8 cellular contexts compared by ENCODE assay signal in the genomic region with DNA sequence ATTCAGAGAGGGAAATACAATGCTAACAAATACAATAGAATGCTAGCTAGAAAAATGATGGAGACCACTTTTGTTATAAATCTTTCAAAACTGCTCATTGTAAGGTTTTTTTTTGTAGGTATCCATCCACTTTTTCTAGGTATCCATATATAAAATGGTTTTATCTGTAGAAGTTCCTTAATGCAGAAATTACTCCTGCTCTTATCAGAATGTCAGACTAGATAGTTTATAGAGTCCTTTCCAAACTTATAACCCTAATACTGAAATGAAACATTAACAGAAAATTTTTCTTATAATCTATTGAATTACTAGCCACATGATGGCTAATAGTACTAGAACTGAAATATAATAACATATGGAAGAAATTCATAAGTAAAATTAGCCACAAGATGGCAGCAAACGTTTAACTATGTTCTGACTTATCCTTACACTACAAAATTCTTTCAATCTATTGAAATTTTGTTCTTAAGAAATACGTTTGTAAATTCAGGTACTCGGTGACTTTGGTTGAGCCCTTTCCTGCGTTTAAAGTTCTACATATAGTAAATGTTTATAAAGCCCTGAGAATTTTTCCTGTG. TPM values are rescaled to one million over a fixed set of nuclear protein-coding genes. Genes with fewer than 3 reads are reported as not detected.
DNase-seq lines count a peak whose midpoint lies in the region; ATAC-seq and TF ChIP-seq lines count a peak whose summit lies in the region.

No MANE protein-coding gene starts in this region.

- no peaks in the 10 kb centered on the region for H3K36me3 Mint-ChIP-seq in natural killer cell
- H3K36me3 Mint-ChIP-seq in natural killer cell treated with Interleukin-12 subunit alpha and Interleukin-12 subunit beta and Interleukin-15 and Interleukin-18, amount 100 ng/mL, for 72 hours, result no peaks in the 10 kb centered on the region

- H3K27me3 ChIP-seq in adipocyte (replicated peaks; ENCODE audit: control insufficient read depth, insufficient read depth, low read length) (no peaks in the 10 kb centered on the region), liver (ENCODE audit: control insufficient read depth in 4 of 4, insufficient read depth in 4 of 4, low read length in 3 of 4) (no peaks in the 10 kb centered on the region)

- H3K36me3 ChIP-seq in adipocyte (ENCODE audit: control insufficient read depth, insufficient read depth, low read length, severe bottlenecking) (peaks cover 5% of the 10 kb centered on the region), liver (ENCODE audit: control insufficient read depth in 4 of 4, insufficient read depth in 3 of 4, low read depth in 1 of 4, low read length in 3 of 4) (no peaks in the 10 kb centered on the region)

- H3K4me1 Mint-ChIP-seq in natural killer cell, result no peaks in the 10 kb centered on the region
- H3K4me1 Mint-ChIP-seq in natural killer cell treated with Interleukin-12 subunit alpha and Interleukin-12 subunit beta and Interleukin-15 and Interleukin-18, amount 100 ng/mL, for 72 hours (ENCODE audit: low read depth in 2 of 2), result no peaks in the 10 kb centered on the region

- no peak overlapping the region for H3K9ac ChIP-seq in adipocyte (ENCODE audit: low read length)
- H3K9ac ChIP-seq in liver (ENCODE audit: low read depth in 1 of 2, low read length in 2 of 2), result no peak overlapping the region

- ATAC-seq in natural killer cell, result no peak
- ATAC-seq in natural killer cell treated with Interleukin-12 subunit alpha and Interleukin-12 subunit beta and Interleukin-15 and Interleukin-18, amount 100 ng/mL, for 72 hours, result no peak
- no peak for ATAC-seq in HG02623 (IDR thresholded peaks at IDR 0.05; ENCODE audit: unreplicated experiment)
- no peak for ATAC-seq in HG03095 (IDR thresholded peaks at IDR 0.05; ENCODE audit: unreplicated experiment)

- H3K4me3 Mint-ChIP-seq in natural killer cell, result no peak overlapping the region
- no peak overlapping the region for H3K4me3 Mint-ChIP-seq in natural killer cell treated with Interleukin-12 subunit alpha and Interleukin-12 subunit beta and Interleukin-15 and Interleukin-18, amount 100 ng/mL, for 72 hours

- H3K27ac ChIP-seq in liver (ENCODE audit: low read depth in 1 of 2, low read length in 2 of 2), result no peak overlapping the region

- intact Hi-C loops in natural killer cell (cut with micrococcal nuclease), result no loop called here

- H3K9me3 Mint-ChIP-seq in natural killer cell, result no peaks in the 10 kb centered on the region
- no peaks in the 10 kb centered on the region for H3K9me3 Mint-ChIP-seq in natural killer cell treated with Interleukin-12 subunit alpha and Interleukin-12 subunit beta and Interleukin-15 and Interleukin-18, amount 100 ng/mL, for 72 hours

- H3K27ac Mint-ChIP-seq in natural killer cell, result no peak overlapping the region
- H3K27ac Mint-ChIP-seq in natural killer cell treated with Interleukin-12 subunit alpha and Interleukin-12 subunit beta and Interleukin-15 and Interleukin-18, amount 100 ng/mL, for 72 hours, result no peak overlapping the region

- H3K9me3 ChIP-seq in adipocyte (ENCODE audit: control insufficient read depth, low read length) (no peaks in the 10 kb centered on the region), liver (ENCODE audit: control insufficient read depth in 4 of 4, low read length in 3 of 4) (no peaks in the 10 kb centered on the region)

- no peaks in the 10 kb centered on the region for H3K4me1 ChIP-seq in adipocyte (ENCODE audit: control insufficient read depth, insufficient read depth, low read length)
- no peaks in the 10 kb centered on the region for H3K4me1 ChIP-seq in liver (ENCODE audit: control insufficient read depth in 4 of 4, insufficient read depth in 4 of 4, low read length in 3 of 4)

- no peaks in the 10 kb centered on the region for H3K27me3 Mint-ChIP-seq in natural killer cell (ENCODE audit: low read depth in 2 of 2)
- no peaks in the 10 kb centered on the region for H3K27me3 Mint-ChIP-seq in natural killer cell treated with Interleukin-12 subunit alpha and Interleukin-12 subunit beta and Interleukin-15 and Interleukin-18, amount 100 ng/mL, for 72 hours

- WGBS in liver, result 64% methylated on average over 4 of the region's 4 CpGs

- no peak for DNase-seq in natural killer cell
- DNase-seq in natural killer cell treated with Interleukin-12 subunit alpha and Interleukin-12 subunit beta and Interleukin-15 and Interleukin-18, amount 100 ng/mL, for 72 hours (ENCODE audit: low spot score), result no peak
- peak; percentile 28 for DNase-seq in NCI-H1105 (lab: John Stamatoyannopoulos, UW)
- DNase-seq in adipocyte (ENCODE audit: low read depth), result peak; percentile 84
- DNase-seq in hepatic stellate cell (ENCODE audit: low spot score), result no peak

- peak; percentile 63 for TF ChIP-seq RAD21 in liver (IDR thresholded peaks at IDR 0.05)

- TF ChIP-seq CTCF in natural killer cell (IDR thresholded peaks at IDR 0.05), result peak; percentile 44
- peak; percentile 25 for TF ChIP-seq CTCF in liver (IDR thresholded peaks at IDR 0.05; ENCODE audit: low read depth, low read length, missing input control)

- H3K4me3 ChIP-seq in adipocyte (ENCODE audit: low read length) (no peak overlapping the region), liver (ENCODE audit: low read depth in 1 of 3, low read length in 3 of 3) (no peak overlapping the region)

TF ChIP-seq in liver, 16 proteins besides CTCF, POLR2A, EP300 and RAD21:
- no peak for TF ChIP-seq TAF1 (conservative IDR thresholded peaks at IDR 0.05)
- no peak for TF ChIP-seq GABPA (IDR thresholded peaks at IDR 0.05 in 1 of 2, conservative IDR thresholded peaks at IDR 0.05 in 1 of 2)
- no peak for TF ChIP-seq ATF3 (IDR thresholded peaks at IDR 0.05)
- TF ChIP-seq, protein P1, sequence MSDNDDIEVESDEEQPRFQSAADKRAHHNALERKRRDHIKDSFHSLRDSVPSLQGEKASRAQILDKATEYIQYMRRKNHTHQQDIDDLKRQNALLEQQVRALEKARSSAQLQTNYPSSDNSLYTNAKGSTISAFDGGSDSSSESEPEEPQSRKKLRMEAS (IDR thresholded peaks at IDR 0.05), result no peak
- no peak for TF ChIP-seq HNF4G (IDR thresholded peaks at IDR 0.05)
- no peak for TF ChIP-seq RXRA (IDR thresholded peaks at IDR 0.05)
- no peak for TF ChIP-seq YY1 (IDR thresholded peaks at IDR 0.05)
- no peak for TF ChIP-seq FOXA1 (IDR thresholded peaks at IDR 0.05)
- TF ChIP-seq NR2F2 (IDR thresholded peaks at IDR 0.05), result no peak
- no peak for TF ChIP-seq ZBTB33 (IDR thresholded peaks at IDR 0.05)
- no peak for TF ChIP-seq REST (IDR thresholded peaks at IDR 0.05)
- no peak for TF ChIP-seq JUND (IDR thresholded peaks at IDR 0.05)
- no peak for TF ChIP-seq SP1 (IDR thresholded peaks at IDR 0.05)
- TF ChIP-seq FOXA2 (IDR thresholded peaks at IDR 0.05), result no peak
- TF ChIP-seq HNF4A (conservative IDR thresholded peaks at IDR 0.05), result no peak
- no peak for TF ChIP-seq EGR1 (IDR thresholded peaks at IDR 0.05; ENCODE audit: low read depth in 2 of 2)

RNA-seq across cellular contexts. Expression of gene ECT2, which starts 58.5 kb away (rescaled TPM):
- 1 to 10 TPM; 2.9 to 7.0 (median 4.8) TPM for total RNA-seq in natural killer cell
- total RNA-seq in natural killer cell treated with Interleukin-12 subunit alpha and Interleukin-12 subunit beta and Interleukin-15 and Interleukin-18, amount 100 ng/mL, for 72 hours, result 10 to 100 TPM; 27.8 to 59.7 TPM
- total RNA-seq in liver, result 10 to 100 TPM in 1 of 2 donors, 1 to 10 TPM in 1; 2.9 to 32.4 TPM
- polyA plus RNA-seq in liver, result 1 to 10 TPM; 1.5 to 2.2 TPM

Comparison
In these comparisons a context has a peak if more than half of its experiments do, and no peak if none do; other contexts are left out.
1. DNase-seq: peak in NCI-H1105 (single experiment) and adipocyte (single experiment); none in natural killer cell (single experiment), natural killer cell treated with Interleukin-12 subunit alpha and Interleukin-12 subunit beta and Interleukin-15 and Interleukin-18, amount 100 ng/mL, for 72 hours (single experiment) and hepatic stellate cell (single experiment).